ENCODE assay signal across 8 cellular contexts in the genomic region with DNA sequence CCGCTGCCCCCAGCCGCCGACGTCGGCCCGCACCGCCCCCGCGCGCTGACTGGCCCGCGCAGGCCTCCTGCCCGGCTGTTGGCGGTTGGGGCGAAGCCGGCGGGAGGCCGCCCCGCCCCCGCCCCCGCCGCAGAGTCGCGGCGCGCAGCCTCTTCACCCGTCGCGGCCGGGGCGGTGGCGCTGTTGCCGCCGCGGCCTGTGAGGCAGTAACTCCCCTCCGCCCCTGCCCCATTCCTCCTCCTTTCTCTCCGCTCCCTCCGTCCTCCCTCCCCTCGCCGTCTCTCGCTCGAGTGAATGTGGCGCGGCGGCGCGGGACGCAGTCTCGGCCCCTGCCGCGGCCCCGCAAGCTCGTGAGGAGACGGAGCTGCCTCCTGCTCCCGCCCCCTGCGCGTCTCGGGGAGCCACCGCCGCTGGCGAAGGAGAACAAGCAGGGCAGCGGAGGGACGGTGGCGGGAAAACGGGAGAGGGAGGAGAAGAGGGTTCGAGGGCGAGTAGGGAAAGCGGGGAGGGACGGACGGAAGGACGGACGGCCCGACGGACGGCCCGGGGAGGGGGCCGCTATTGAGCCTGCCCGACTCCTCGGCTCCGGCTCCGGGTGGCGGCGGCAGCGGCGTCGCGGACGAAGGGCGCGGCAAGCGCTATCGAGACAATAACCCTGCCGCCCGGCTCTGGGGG. TPM values are rescaled to one million over a fixed set of nuclear protein-coding genes. Genes with fewer than 3 reads are reported as not detected.
DNase-seq lines count a peak whose midpoint lies in the region; ATAC-seq and TF ChIP-seq lines count a peak whose summit lies in the region.

No MANE protein-coding gene starts in this region.

- peak overlapping the region; percentile 97 for H3K9ac ChIP-seq in neural cell (ENCODE audit: low read length)

- H3K27ac ChIP-seq in Peyer's patch: peak overlapping the region; percentile 96 to 100 (median 98)
- peak overlapping the region; percentile 98 for H3K27ac ChIP-seq in neural cell (ENCODE audit: low read length)

- H3F3A ChIP-seq in neural cell (ENCODE audit: insufficient read depth, low read length, poor library complexity, severe bottlenecking): peaks cover 6% of the 10 kb centered on the region

- H4K20me1 ChIP-seq in neural cell (ENCODE audit: insufficient read depth): peaks cover 6% of the 10 kb centered on the region

- peak overlapping the region; percentile 94 to 98 for H3K4me3 Mint-ChIP-seq in stimulated activated naive CD8-positive, alpha-beta T cell treated with anti-CD3 and anti-CD28 coated beads, Interleukin-15, amount 100 ng/mL, for 72 hours

- H3K27ac Mint-ChIP-seq in stimulated activated naive CD8-positive, alpha-beta T cell treated with anti-CD3 and anti-CD28 coated beads, Interleukin-15, amount 100 ng/mL, for 72 hours: peak overlapping the region; percentile 97 to 98

- peak overlapping the region; percentile 75 to 99 (median 95) for H3K4me3 ChIP-seq in Peyer's patch
- H3K4me3 ChIP-seq in fibroblast of the aortic adventitia (ENCODE audit: low read depth, low read length): peak overlapping the region; percentile 82
- peak overlapping the region; percentile 85 for H3K4me3 ChIP-seq in neural cell (ENCODE audit: low read length)

- no peaks in the 10 kb centered on the region for H3K27me3 Mint-ChIP-seq in stimulated activated naive CD8-positive, alpha-beta T cell treated with anti-CD3 and anti-CD28 coated beads, Interleukin-15, amount 100 ng/mL, for 72 hours

- H3K9me3 ChIP-seq in Peyer's patch: no peaks in the 10 kb centered on the region
- no peaks in the 10 kb centered on the region for H3K9me3 ChIP-seq in neural cell (ENCODE audit: low read length)

- in situ Hi-C loops in KBM-7 (cut with MboI; ENCODE audit: low pct_unique_long_range_greater_than_20kb, low sequenced_read_pairs): no loop called here

- no peaks in the 10 kb centered on the region for H3K9me3 Mint-ChIP-seq in stimulated activated naive CD8-positive, alpha-beta T cell treated with anti-CD3 and anti-CD28 coated beads, Interleukin-15, amount 100 ng/mL, for 72 hours

- TF ChIP-seq EP300 in neural cell (conservative IDR thresholded peaks at IDR 0.05; ENCODE audit: poor library complexity, severe bottlenecking): peak; percentile 43

- no peaks in the 10 kb centered on the region for H3K36me3 ChIP-seq in Peyer's patch
- H3K36me3 ChIP-seq in neural cell (ENCODE audit: insufficient read depth, low read length): no peaks in the 10 kb centered on the region

- peaks cover 31% of the 10 kb centered on the region for H3K4me1 Mint-ChIP-seq in stimulated activated naive CD8-positive, alpha-beta T cell treated with anti-CD3 and anti-CD28 coated beads, Interleukin-15, amount 100 ng/mL, for 72 hours

- H3K27me3 ChIP-seq in Peyer's patch: no peaks in the 10 kb centered on the region
- no peaks in the 10 kb centered on the region for H3K27me3 ChIP-seq in neural cell (ENCODE audit: insufficient read depth, low read depth, low read length)

- peak in 4 of 6 experiments; percentile 24 to 56 (median 52) for TF ChIP-seq CTCF in Peyer's patch (IDR thresholded peaks at IDR 0.05)
- TF ChIP-seq CTCF in fibroblast of the aortic adventitia (IDR thresholded peaks at IDR 0.05; ENCODE audit: insufficient read depth, low read length): peak; percentile 26
- peak; percentile 74 for TF ChIP-seq CTCF in neural cell (IDR thresholded peaks at IDR 0.05; ENCODE audit: poor library complexity, severe bottlenecking)

- peak; percentile 44 for TF ChIP-seq RAD21 in neural cell (conservative IDR thresholded peaks at IDR 0.05)

- no peak overlapping the region for H3K4me2 ChIP-seq in neural cell (ENCODE audit: low read length)

- peaks cover 43% of the 10 kb centered on the region for H3K79me2 ChIP-seq in neural cell (replicated peaks; ENCODE audit: insufficient read depth, low read length)

- H3K9me2 ChIP-seq in neural cell (ENCODE audit: insufficient read depth, low read length): no peaks in the 10 kb centered on the region

- TF ChIP-seq POLR2A in Peyer's patch (IDR thresholded peaks at IDR 0.05): peak; percentile 86 to 88

- peaks cover 0 to 15% (median 6%) of the 10 kb centered on the region in 4 donors for H3K4me1 ChIP-seq in Peyer's patch

- ATAC-seq in GM21717 (IDR thresholded peaks at IDR 0.05; ENCODE audit: unreplicated experiment): peak; percentile 62
- ATAC-seq in stimulated activated naive CD8-positive, alpha-beta T cell treated with anti-CD3 and anti-CD28 coated beads, Interleukin-15, amount 100 ng/mL, for 72 hours: peak; percentile 76

- DNase-seq in EL (peak; percentile 90), KBM-7 (peak; percentile 84), Peyer's patch (peak; percentile 78 to 91 (median 88)), fibroblast of the aortic adventitia (ENCODE audit: low read depth) (peak; percentile 82)
- DNase-seq in activated effector memory CD4-positive, alpha-beta T cell treated with Interleukin-2 at 50 U/mL for 16 hours: peak; percentile 72
- DNase-seq in stimulated activated naive CD8-positive, alpha-beta T cell treated with anti-CD3 and anti-CD28 coated beads, Interleukin-15, amount 100 ng/mL, for 72 hours: peak; percentile 82 to 83

- H2AFZ ChIP-seq in neural cell (ENCODE audit: low read depth, low read length): peak overlapping the region; percentile 57

TF ChIP-seq in neural cell, 6 proteins besides CTCF, POLR2A, EP300 and RAD21:
- no peak for TF ChIP-seq EZH2 (IDR thresholded peaks at IDR 0.05; ENCODE audit: borderline replicate concordance, insufficient read depth, low read length, poor library complexity, severe bottlenecking)
- TF ChIP-seq POLR2AphosphoS5 (IDR thresholded peaks at IDR 0.05): peak; percentile 87
- TF ChIP-seq, protein P1, sequence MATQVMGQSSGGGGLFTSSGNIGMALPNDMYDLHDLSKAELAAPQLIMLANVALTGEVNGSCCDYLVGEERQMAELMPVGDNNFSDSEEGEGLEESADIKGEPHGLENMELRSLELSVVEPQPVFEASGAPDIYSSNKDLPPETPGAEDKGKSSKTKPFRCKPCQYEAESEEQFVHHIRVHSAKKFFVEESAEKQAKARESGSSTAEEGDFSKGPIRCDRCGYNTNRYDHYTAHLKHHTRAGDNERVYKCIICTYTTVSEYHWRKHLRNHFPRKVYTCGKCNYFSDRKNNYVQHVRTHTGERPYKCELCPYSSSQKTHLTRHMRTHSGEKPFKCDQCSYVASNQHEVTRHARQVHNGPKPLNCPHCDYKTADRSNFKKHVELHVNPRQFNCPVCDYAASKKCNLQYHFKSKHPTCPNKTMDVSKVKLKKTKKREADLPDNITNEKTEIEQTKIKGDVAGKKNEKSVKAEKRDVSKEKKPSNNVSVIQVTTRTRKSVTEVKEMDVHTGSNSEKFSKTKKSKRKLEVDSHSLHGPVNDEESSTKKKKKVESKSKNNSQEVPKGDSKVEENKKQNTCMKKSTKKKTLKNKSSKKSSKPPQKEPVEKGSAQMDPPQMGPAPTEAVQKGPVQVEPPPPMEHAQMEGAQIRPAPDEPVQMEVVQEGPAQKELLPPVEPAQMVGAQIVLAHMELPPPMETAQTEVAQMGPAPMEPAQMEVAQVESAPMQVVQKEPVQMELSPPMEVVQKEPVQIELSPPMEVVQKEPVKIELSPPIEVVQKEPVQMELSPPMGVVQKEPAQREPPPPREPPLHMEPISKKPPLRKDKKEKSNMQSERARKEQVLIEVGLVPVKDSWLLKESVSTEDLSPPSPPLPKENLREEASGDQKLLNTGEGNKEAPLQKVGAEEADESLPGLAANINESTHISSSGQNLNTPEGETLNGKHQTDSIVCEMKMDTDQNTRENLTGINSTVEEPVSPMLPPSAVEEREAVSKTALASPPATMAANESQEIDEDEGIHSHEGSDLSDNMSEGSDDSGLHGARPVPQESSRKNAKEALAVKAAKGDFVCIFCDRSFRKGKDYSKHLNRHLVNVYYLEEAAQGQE (IDR thresholded peaks at IDR 0.05; ENCODE audit: borderline replicate concordance): peak; percentile 64
- no peak for TF ChIP-seq SMC3 (conservative IDR thresholded peaks at IDR 0.05; ENCODE audit: poor library complexity)
- peak; percentile 55 for TF ChIP-seq MXI1 (conservative IDR thresholded peaks at IDR 0.05; ENCODE audit: poor library complexity, severe bottlenecking)
TF ChIP-seq in neural cell: peak in this region for 3.

RNA-seq across cellular contexts. Expression of a gene that starts 0.6 kb away (rescaled TPM):
- total RNA-seq in Peyer's patch (100 to 1,000 TPM; 116 to 218 (median 152) TPM), fibroblast of the aortic adventitia (ENCODE audit: low replicate concordance) (96.3 and 120 TPM in 2 replicates)
- polyA plus RNA-seq in neural cell: 28.4 and 32.7 TPM in 2 replicates
- polyA minus RNA-seq in neural cell: 110 and 118 TPM in 2 replicates

Comparison
In these comparisons a context has a peak if more than half of its experiments do, and no peak if none do; other contexts are left out.
1. Peak in every context shown above with its lines: DNase-seq, ATAC-seq, H3K4me3 ChIP-seq and H3K27ac ChIP-seq.